Comparison of ENCODE assay signal across 15 cellular contexts in the genomic region with DNA sequence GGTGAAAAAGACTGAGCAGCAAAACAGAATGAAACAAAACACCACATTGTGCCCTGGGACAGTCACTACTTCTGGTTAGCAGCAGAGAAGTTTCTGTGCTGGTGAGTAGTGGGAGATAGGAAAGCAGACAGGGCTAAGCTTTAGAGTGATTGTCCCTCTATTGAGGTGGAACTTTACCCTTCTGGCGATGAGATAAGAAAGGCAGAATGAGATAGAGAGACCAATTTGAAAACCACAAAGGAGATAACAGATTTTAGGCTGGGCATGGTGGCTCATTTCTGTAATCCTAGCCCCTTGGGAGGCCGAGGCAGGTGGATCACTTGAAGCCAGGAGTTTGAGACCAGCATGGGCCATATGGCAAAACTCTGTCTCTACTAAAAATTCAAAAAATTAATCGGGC.
"Had no signal": no experiment of that assay in that cellular context is flagged by ENCODE, and none has a peak within 500 bp of the region (broad histone marks: within the 10 kb centered on the region; RNA-seq: fewer than 3 reads in every experiment).

No MANE protein-coding gene starts in this region.

- DNase-seq: activated CD4-positive, alpha-beta T cell treated with anti-CD3 and anti-CD28 coated beads for 36 hours; activated CD4-positive, alpha-beta T cell treated with anti-CD3 and anti-CD28 coated beads, Interleukin-2, amount 50 U/mL, for 48 hours; activated gamma-delta T cell treated with Interleukin-2 at 50 U/mL for 16 hours; cerebellar nuclear complex; cortex of kidney; head of caudate nucleus; kidney; nephron progenitor cell; occipital lobe; posterior cingulate gyrus; retina; spleen; stimulated activated naive CD4-positive, alpha-beta T cell had no signal

- ATAC-seq: activated CD4-positive, alpha-beta T cell treated with anti-CD3 and anti-CD28 coated beads for 36 hours; left lobe of liver; WTC11 had no signal

- H3K27me3 ChIP-seq: spleen had no signal

- H3K4me3 ChIP-seq: spleen had no signal

- H3K27ac ChIP-seq: spleen had no signal

- H3K4me1 ChIP-seq: spleen had no signal

- H3K36me3 ChIP-seq: spleen had no signal
